ENCODE assay signal across 25 cellular contexts in the genomic region with DNA sequence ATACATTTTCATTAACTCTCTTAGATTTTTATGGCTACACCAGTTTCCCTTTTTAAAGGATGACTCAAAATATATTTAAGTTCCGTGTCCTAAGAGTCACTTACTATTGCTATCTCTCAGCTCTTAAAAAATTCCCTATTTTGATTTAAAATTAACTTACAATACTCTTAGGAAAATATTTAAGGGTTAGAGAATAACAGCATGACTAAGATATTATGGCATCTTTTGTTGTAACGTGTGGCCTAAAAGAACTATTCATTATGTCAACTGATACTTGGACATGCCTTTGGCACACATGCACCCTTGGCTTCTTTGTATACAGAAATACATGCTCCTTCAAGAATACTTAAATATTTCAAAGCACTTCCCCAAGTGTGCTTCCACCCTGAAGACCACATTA. TPM values are rescaled to one million over a fixed set of nuclear protein-coding genes. Genes with fewer than 3 reads are reported as not detected.
DNase-seq lines count a peak whose midpoint lies in the region; ATAC-seq and TF ChIP-seq lines count a peak whose summit lies in the region.
"Had no signal": no experiment of that assay in that cellular context is flagged by ENCODE, and none has a peak within 500 bp of the region (broad histone marks: within the 10 kb centered on the region; RNA-seq: fewer than 3 reads in every experiment).

No MANE protein-coding gene starts in this region.

- DNase-seq in AG04450 (ENCODE audit: low read depth, low spot score) (peak; percentile 33), MG63 (peak; percentile 79), dedifferentiated amniotic fluid mesenchymal stem cell (ENCODE audit: extremely low spot score) (peak; percentile 60), iris pigment epithelial cell (ENCODE audit: low read depth) (peak; percentile 16), midbrain (lab: John Stamatoyannopoulos, UW) (no peak), NCI-H2029 treated with DMSO at 0.1 percent for 48 hours (lab: John Stamatoyannopoulos, UW) (no peak)
- DNase-seq: activated naive CD4-positive, alpha-beta T cell treated with Interleukin-2 at 50 U/mL for 16 hours; COR-L47; dorsolateral prefrontal cortex; mucosa of descending colon; NCI-H1048; NCI-H2081 treated with DMSO at 0.1 percent for 48 hours; NCI-H69; OCI-M1; stimulated activated CD4-positive, alpha-beta T cell treated with anti-CD3 and anti-CD28 coated beads, Interleukin-4, amount 100 ng/mL, for 1 hour; substantia nigra; uterus had no signal

- H3K27me3 ChIP-seq in AG04450 (ENCODE audit: control insufficient read depth, insufficient read depth, low read length) (no peaks in the 10 kb centered on the region), MG63 (no peaks in the 10 kb centered on the region)
- H3K27me3 ChIP-seq: dorsolateral prefrontal cortex, esophagus muscularis mucosa, uterus had no signal

- H3K27ac ChIP-seq in AG04450 (ENCODE audit: low read depth, low read length) = no peak overlapping the region
- H3K27ac ChIP-seq: dorsolateral prefrontal cortex, esophagus muscularis mucosa, HL-60, uterus had no signal

- CTCF ChIA-PET in AG04450 (lab: Charles Lee) = interaction anchor here (1.2 to 1.5 kb wide), 2 partner anchors 42 to 145 kb away, joined by 3 to 7 read pairs; partner anchors contain the start of gene SCN3A

- no peak overlapping the region for H3K4me3 ChIP-seq in AG04450 (ENCODE audit: low read depth, low read length)
- H3K4me3 ChIP-seq in MG63 = no peak overlapping the region
- H3K4me3 ChIP-seq: dorsolateral prefrontal cortex, esophagus muscularis mucosa, GM12878, K562, mucosa of descending colon, uterus had no signal

- ATAC-seq in HG03135 (IDR thresholded peaks at IDR 0.05; ENCODE audit: unreplicated experiment) (no peak), HG03108 (IDR thresholded peaks at IDR 0.05; ENCODE audit: unreplicated experiment) (no peak)
- ATAC-seq: GM12878, K562, mucosa of descending colon had no signal

- POLR2A ChIA-PET in AG04450 (lab: Yijun Ruan, JAX) = no interaction called here

- TF ChIP-seq CTCF in AG04450 (IDR thresholded peaks at IDR 0.05; ENCODE audit: low read depth, low read length) = no peak

- H3K9me3 ChIP-seq in AG04450 (ENCODE audit: control insufficient read depth, insufficient read depth, low read length) (no peaks in the 10 kb centered on the region), MG63 (peaks cover 8% of the 10 kb centered on the region)
- H3K9me3 ChIP-seq: esophagus muscularis mucosa, mucosa of descending colon, uterus had no signal

- peaks cover 68% of the 10 kb centered on the region for H3K36me3 ChIP-seq in MG63
- H3K36me3 ChIP-seq: esophagus muscularis mucosa, uterus had no signal

RNA-seq across cellular contexts. Expression of gene SCN3A, which starts 42.3 kb away (rescaled TPM):
- 0.11 and 0.17 TPM in 2 replicates for polyA plus RNA-seq in AG04450 (2011; rRNA removed)
- polyA minus RNA-seq in AG04450 (2011; rRNA and poly(A)+ RNA removed) = 0.35 and 0.69 TPM in 2 replicates
- total RNA-seq in MG63 (2014; rRNA removed; shearing (Covaris generic); ENCODE audit: low replicate concordance) = 22.7 and 27.1 TPM in 2 replicates
- total RNA-seq: G401, K562, osteocyte had no signal
- polyA plus RNA-seq: K562 had no signal

Comparison
In these comparisons a context has a peak if more than half of its experiments do, and no peak if none do; other contexts are left out.
1. DNase-seq: peak in AG04450 (single experiment), MG63 (single experiment), dedifferentiated amniotic fluid mesenchymal stem cell (single experiment) and iris pigment epithelial cell (single experiment); none in midbrain (single experiment) and NCI-H2029 treated with DMSO at 0.1 percent for 48 hours (single experiment).